ENCODE assay signal across 14 cellular contexts in the genomic region with DNA sequence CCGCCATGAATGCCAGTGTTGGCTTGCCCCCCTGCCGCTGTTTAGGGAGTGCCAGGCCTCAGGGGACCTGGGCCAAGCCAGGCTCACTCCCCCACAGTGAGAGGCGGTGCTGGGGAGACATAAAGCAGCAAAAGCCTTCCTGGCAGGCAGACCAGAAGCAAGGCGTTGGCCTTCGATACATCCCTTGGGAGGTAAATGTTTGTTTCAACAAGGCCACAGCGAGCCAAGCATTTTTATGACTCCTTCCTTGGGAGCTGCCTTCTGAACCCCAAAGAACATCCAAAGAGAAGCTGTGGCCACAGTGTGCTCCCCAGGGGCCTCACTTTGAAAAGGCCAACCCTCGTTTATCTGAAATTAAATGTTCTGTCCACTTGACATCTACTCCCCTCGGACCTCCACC.
DNase-seq lines count a peak whose midpoint lies in the region; ATAC-seq, FAIRE-seq and TF ChIP-seq lines count a peak whose summit lies in the region.
"Had no signal": no experiment of that assay in that cellular context is flagged by ENCODE, and none has a peak within 500 bp of the region (broad histone marks: within the 10 kb centered on the region; RNA-seq: fewer than 3 reads in every experiment).

No MANE protein-coding gene starts in this region.

- DNase-seq in DMS153 (lab: John Stamatoyannopoulos, UW): peak; percentile 77
- peak; percentile 78 for DNase-seq in NCI-H69 (lab: John Stamatoyannopoulos, UW)
- DNase-seq in heart left ventricle: peak in 3 of 5 donors; percentile 44 to 66 (median 59)
- DNase-seq in NCI-H226: no peak
- DNase-seq in DMS79 (lab: John Stamatoyannopoulos, UW): no peak
- no peak for DNase-seq in amniotic stem cell (lab: John Stamatoyannopoulos, UW)
- DNase-seq in pancreas: no peak
- DNase-seq: activated CD8-positive, alpha-beta memory T cell treated with anti-CD3 and anti-CD28 coated beads, Interleukin-2, amount 50 U/mL, for 48 hours; activated naive CD4-positive, alpha-beta T cell treated with anti-CD3 and anti-CD28 coated beads, Interleukin-2, amount 50 U/mL, for 16 hours; caudate nucleus; occipital lobe; upper lobe of right lung had no signal

- ATAC-seq in heart left ventricle (peak in 3 of 4 donors; percentile 16 to 35 (median 19)), pancreas (no peak)
- ATAC-seq: GM23338, upper lobe of right lung had no signal

- FAIRE-seq in pancreas (lab: Jason Lieb, UNC): no peak

- H3K27ac ChIP-seq in heart left ventricle: peak overlapping the region in 9 of 12 donors; percentile 3 to 60 (median 34)
- no peak overlapping the region for H3K27ac ChIP-seq in pancreas
- H3K27ac ChIP-seq: upper lobe of right lung had no signal

- intact Hi-C loops in heart left ventricle (cut with DNase I): loop anchor here in 7 of 10 donors (5.0 to 10.0 kb wide), 6 partner anchors 57 to 115 kb away; no protein-coding TSS in a partner anchor
- intact Hi-C loops in pancreas (cut with DNase I): no loop called here

- TF ChIP-seq POLR2A in heart left ventricle (IDR thresholded peaks at IDR 0.05): no peak

- H3K9me3 ChIP-seq in heart left ventricle (no peaks in the 10 kb centered on the region), skeletal muscle satellite cell (replicated peaks; ENCODE audit: low read length) (no peaks in the 10 kb centered on the region), pancreas (no peaks in the 10 kb centered on the region)
- H3K9me3 ChIP-seq: upper lobe of right lung had no signal

- TF ChIP-seq CTCF in heart left ventricle (IDR thresholded peaks at IDR 0.05): no peak
- no peak for TF ChIP-seq CTCF in pancreas (IDR thresholded peaks at IDR 0.05)

- peak overlapping the region; percentile 3 for H3K9ac ChIP-seq in skeletal muscle satellite cell (ENCODE audit: low read depth, low read length)

- peak overlapping the region; percentile 22 for H3K4me2 ChIP-seq in skeletal muscle satellite cell (ENCODE audit: low read length)
- H3K4me2 ChIP-seq: GM23338 had no signal

- H3K27me3 ChIP-seq in heart left ventricle: peaks cover 0 to 16% (median 0%) of the 10 kb centered on the region in 9 donors
- H3K27me3 ChIP-seq in skeletal muscle satellite cell (ENCODE audit: control insufficient read depth, insufficient read depth, low read length): no peaks in the 10 kb centered on the region
- no peaks in the 10 kb centered on the region for H3K27me3 ChIP-seq in pancreas

- peaks cover 2 to 55% (median 36%) of the 10 kb centered on the region in 12 donors for H3K4me1 ChIP-seq in heart left ventricle
- H3K4me1 ChIP-seq in skeletal muscle satellite cell (ENCODE audit: control insufficient read depth, insufficient read depth, low read length): peaks cover 70% of the 10 kb centered on the region
- H3K4me1 ChIP-seq in pancreas: peaks cover 3 to 10% (median 7%) of the 10 kb centered on the region in 3 donors

- 40 to 62% (median 49%) methylated on average over 8 of the region's 8 CpGs for WGBS in heart left ventricle, 4 donors
- WGBS in pancreas, 2 donors: 71 to 72% methylated on average over 8 of the region's 8 CpGs

- H3K36me3 ChIP-seq in heart left ventricle: no peaks in the 10 kb centered on the region
- no peaks in the 10 kb centered on the region for H3K36me3 ChIP-seq in skeletal muscle satellite cell (ENCODE audit: insufficient read depth, low read length)
- no peaks in the 10 kb centered on the region for H3K36me3 ChIP-seq in pancreas
- H3K36me3 ChIP-seq: upper lobe of right lung had no signal

- H3K4me3 ChIP-seq in heart left ventricle: no peak overlapping the region
- H3K4me3 ChIP-seq in skeletal muscle satellite cell (ENCODE audit: low read length): peak overlapping the region; percentile 10
- H3K4me3 ChIP-seq in pancreas: no peak overlapping the region
- H3K4me3 ChIP-seq: GM23338, upper lobe of right lung had no signal

Comparison
In these comparisons a context has a peak if more than half of its experiments do, and no peak if none do; other contexts are left out.
1. DNase-seq: peak in DMS153 (single experiment), NCI-H69 (single experiment) and heart left ventricle (3 of 5); none in NCI-H226 (single experiment), DMS79 (single experiment), amniotic stem cell (single experiment) and pancreas (0 of 6).
2. ATAC-seq: peak in heart left ventricle (3 of 4); none in pancreas (0 of 4).
3. H3K27ac ChIP-seq: peak in heart left ventricle (9 of 12); none in pancreas (0 of 4).
4. intact Hi-C loops: an anchor here in heart left ventricle (5.0 to 10.0 kb wide); none called in pancreas.